ENCODE assay signal across 20 cellular contexts in genomic region chr1:242824435-242824834, GRCh38.
A peak's percentile ranks its signal among the peaks of the same experiment; 100 is the strongest.
DNase-seq lines count a peak whose midpoint lies in the region; ATAC-seq and TF ChIP-seq lines count a peak whose summit lies in the region.
"Had no signal": no experiment of that assay in that cellular context is flagged by ENCODE, and none has a peak within 500 bp of the region (broad histone marks: within the 10 kb centered on the region; RNA-seq: fewer than 3 reads in every experiment).

No MANE protein-coding gene starts in this region.

- H4K20me1 ChIP-seq in H9 (ENCODE audit: control insufficient read depth, insufficient read depth, insufficient read length) = no peaks in the 10 kb centered on the region

- no peak overlapping the region for H2AK5ac ChIP-seq in H9 (ENCODE audit: insufficient read length, low read length)

- no peak overlapping the region for H4K91ac ChIP-seq in H9 (ENCODE audit: insufficient read length, low read depth, low read length)

- H2AFZ ChIP-seq in H9 (ENCODE audit: low read length) = no peak overlapping the region

- H3K9ac ChIP-seq in H9 (ENCODE audit: extremely low read depth, insufficient read length, low read length) = no peak overlapping the region

- no CpG with 5 or more reads among the region's 4 CpGs for WGBS in H9 (ENCODE audit: extremely low coverage, insufficient read length, low lambda C conversion rate)

- H3K56ac ChIP-seq in H9 (ENCODE audit: insufficient read length, low read depth, low read length) = no peak overlapping the region

- peaks cover 3% of the 10 kb centered on the region; the same call in 1 of the 2 replicates for H3K4me1 ChIP-seq in H9 (ENCODE audit: insufficient read depth, low read length)
- H3K4me1 ChIP-seq: colonic mucosa had no signal

- H3K4me3 ChIP-seq in AG10803 (ENCODE audit: low read length) (no peak overlapping the region), astrocyte of the cerebellum (ENCODE audit: low read depth, low read length) (no peak overlapping the region)
- H3K4me3 ChIP-seq: colonic mucosa had no signal

- H3K79me1 ChIP-seq in H9 (ENCODE audit: insufficient read depth, low read depth, low read length, poor library complexity, severe bottlenecking) = no peaks in the 10 kb centered on the region

- no peak overlapping the region for H2BK20ac ChIP-seq in H9 (ENCODE audit: low read depth, low read length, poor library complexity, severe bottlenecking)

- H2BK15ac ChIP-seq in H9 (ENCODE audit: low read depth, low read length) = no peak overlapping the region

- H3K4me1 Mint-ChIP-seq in H9 = peaks cover 15% of the 10 kb centered on the region in 2 experiments
- H3K4me1 Mint-ChIP-seq: activated CD4-positive, alpha-beta T cell treated with anti-CD3 and anti-CD28 coated beads, Interleukin-2, amount 10 ng/mL, durations not matched to agents 7 days and 5 days had no signal

- no peak overlapping the region for H2BK12ac ChIP-seq in H9 (ENCODE audit: insufficient read length, low read depth, low read length)

- no peaks in the 10 kb centered on the region for H3K27me3 ChIP-seq in H9 (ENCODE audit: insufficient read depth, low read length)
- H3K27me3 ChIP-seq: colonic mucosa had no signal

- no peak overlapping the region for H3K27ac ChIP-seq in H9 (ENCODE audit: insufficient read length, low read depth, low read length)
- H3K27ac ChIP-seq: C4-2B, colonic mucosa had no signal

- H3K9me3 ChIP-seq in H9 (ENCODE audit: control insufficient read depth, low read depth, low read length) = no peaks in the 10 kb centered on the region
- H3K9me3 ChIP-seq: colonic mucosa had no signal

- H3K27me3 Mint-ChIP-seq in H9 (ENCODE audit: low read depth) = peaks cover 4% of the 10 kb centered on the region; the same call in 1 of the 2 replicates
- H3K27me3 Mint-ChIP-seq: activated CD4-positive, alpha-beta T cell treated with anti-CD3 and anti-CD28 coated beads, Interleukin-2, amount 10 ng/mL, durations not matched to agents 7 days and 5 days; stimulated activated naive CD8-positive, alpha-beta T cell treated with anti-CD3 and anti-CD28 coated beads, Interleukin-15, Interleukin-2, amounts not matched to agents 100 ng/mL and 50 ng/mL, for 24 hours had no signal

- no peak overlapping the region for H3K4me2 ChIP-seq in H9 (ENCODE audit: insufficient read depth, insufficient read length, low read length)

- H3K18ac ChIP-seq in H9 (ENCODE audit: insufficient read length, low read depth, low read length) = no peak overlapping the region

- H2BK120ac ChIP-seq in H9 (ENCODE audit: low read depth, low read length, poor library complexity, severe bottlenecking) = no peak overlapping the region

- no peak overlapping the region for H2BK5ac ChIP-seq in H9 (ENCODE audit: insufficient read length, low read length)

- no peak for TF ChIP-seq CTCF in AG10803 (conservative IDR thresholded peaks at IDR 0.05; ENCODE audit: low read length)
- no peak for TF ChIP-seq CTCF in astrocyte of the cerebellum (IDR thresholded peaks at IDR 0.05; ENCODE audit: low read depth, low read length, missing control alignments)
- TF ChIP-seq CTCF in H9 (conservative IDR thresholded peaks at IDR 0.05) = no peak

- ATAC-seq in GM18517 (IDR thresholded peaks at IDR 0.05; ENCODE audit: unreplicated experiment) = no peak
- no peak for ATAC-seq in HG03439 (IDR thresholded peaks at IDR 0.05; ENCODE audit: unreplicated experiment)
- ATAC-seq: left cardiac atrium had no signal

- no peak overlapping the region for H4K5ac ChIP-seq in H9 (ENCODE audit: insufficient read length, low read depth, low read length)

- H3K4me3 Mint-ChIP-seq in H9 = no peak overlapping the region
- H3K4me3 Mint-ChIP-seq: activated CD4-positive, alpha-beta T cell treated with anti-CD3 and anti-CD28 coated beads, Interleukin-2, amount 10 ng/mL, durations not matched to agents 7 days and 5 days; neural crest cell; stimulated activated naive CD8-positive, alpha-beta T cell treated with anti-CD3 and anti-CD28 coated beads, Interleukin-15, Interleukin-2, amounts not matched to agents 100 ng/mL and 50 ng/mL, for 24 hours had no signal

- H3K36me3 Mint-ChIP-seq in H9 (ENCODE audit: insufficient read depth in 1 of 3, low read depth in 3 of 3) = no peaks in the 10 kb centered on the region

- H3K23ac ChIP-seq in H9 (ENCODE audit: insufficient read length, low read depth, low read length) = no peak overlapping the region

- H3K9me3 Mint-ChIP-seq in H9 = no peaks in the 10 kb centered on the region
- H3K9me3 Mint-ChIP-seq: activated CD4-positive, alpha-beta T cell treated with anti-CD3 and anti-CD28 coated beads, Interleukin-2, amount 10 ng/mL, durations not matched to agents 7 days and 5 days; neural crest cell had no signal

- in situ Hi-C loops in astrocyte of the cerebellum (cut with HindIII; ENCODE audit: low sequenced_read_pairs) = no loop called here

- H4K8ac ChIP-seq in H9 (replicated peaks; ENCODE audit: insufficient read length, low read depth, low read length) = no peak overlapping the region

- no peak overlapping the region for H3K14ac ChIP-seq in H9 (ENCODE audit: insufficient read depth, low read length)

- no peak overlapping the region for H3K4ac ChIP-seq in H9 (ENCODE audit: low read depth, low read length)

- no peak overlapping the region for H3K27ac Mint-ChIP-seq in H9
- H3K27ac Mint-ChIP-seq: activated CD4-positive, alpha-beta T cell treated with anti-CD3 and anti-CD28 coated beads, Interleukin-2, amount 10 ng/mL, durations not matched to agents 7 days and 5 days; stimulated activated naive CD8-positive, alpha-beta T cell treated with anti-CD3 and anti-CD28 coated beads, Interleukin-15, Interleukin-2, amounts not matched to agents 100 ng/mL and 50 ng/mL, for 24 hours had no signal

- H3K23me2 ChIP-seq in H9 (ENCODE audit: insufficient read length, low read depth, low read length, poor library complexity, severe bottlenecking) = no peaks in the 10 kb centered on the region

- peak; percentile 5 for DNase-seq in AG10803 (ENCODE audit: low read depth)
- DNase-seq in LHCN-M2 (ENCODE audit: low read depth) = peak; percentile 62
- peak; percentile 24 for DNase-seq in astrocyte of the cerebellum (ENCODE audit: low read depth)
- peak; percentile 26 for DNase-seq in iris pigment epithelial cell (ENCODE audit: low read depth)
- no peak for DNase-seq in NCI-H1048 (lab: John Stamatoyannopoulos, UW)
- DNase-seq in H9 = no peak
- DNase-seq: activated CD4-positive, alpha-beta T cell treated with anti-CD3 and anti-CD28 coated beads, Interleukin-2, amount 10 ng/mL, durations not matched to agents 7 days and 5 days; activated naive CD4-positive, alpha-beta T cell; activated T-cell treated with anti-CD3 and anti-CD28 coated beads for 4 hours; anterior cingulate cortex; colonic mucosa; left cardiac atrium; midbrain; NCI-H2081; NCI-H524 had no signal

- no peaks in the 10 kb centered on the region for H3K79me2 ChIP-seq in H9 (ENCODE audit: insufficient read depth, low read length)

- no peak overlapping the region for H3T11ph ChIP-seq in H9 (ENCODE audit: low read length)

Comparison
In these comparisons a context has a peak if more than half of its experiments do, and no peak if none do; other contexts are left out.
1. DNase-seq: peak in AG10803 (single experiment), LHCN-M2 (single experiment), astrocyte of the cerebellum (single experiment) and iris pigment epithelial cell (single experiment); none in NCI-H1048 (single experiment) and H9 (single experiment).